ENCODE assay signal across 8 cellular contexts in the genomic region with DNA sequence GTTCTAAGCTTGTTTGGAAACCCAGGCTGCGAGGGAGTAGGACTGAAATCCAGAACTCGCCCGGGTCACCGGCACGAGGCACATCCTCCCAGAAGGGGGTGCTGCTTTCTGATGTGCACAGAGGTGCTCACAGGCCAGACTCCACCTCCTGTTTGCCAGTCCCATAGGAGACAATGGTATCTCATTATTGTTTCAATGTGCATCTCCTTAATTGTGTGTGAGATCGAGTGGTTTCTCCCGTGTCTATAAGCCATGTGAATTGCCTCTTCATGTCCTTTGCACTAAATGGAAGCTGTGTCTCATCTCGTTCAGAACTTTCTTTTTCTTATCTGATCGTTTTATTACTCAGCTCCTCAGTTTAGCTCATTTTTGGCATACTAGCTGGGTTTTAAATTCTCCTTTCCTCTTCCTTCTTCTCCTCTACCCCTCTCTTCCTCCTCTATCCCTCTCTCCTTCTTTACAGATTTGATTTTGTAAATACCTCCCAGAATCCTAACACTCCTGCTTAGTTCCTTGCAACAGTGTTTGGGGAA. TPM values are rescaled to one million over a fixed set of nuclear protein-coding genes. Genes with fewer than 3 reads are reported as not detected.
A peak's percentile ranks its signal among the peaks of the same experiment; 100 is the strongest.
DNase-seq lines count a peak whose midpoint lies in the region; ATAC-seq, FAIRE-seq and TF ChIP-seq lines count a peak whose summit lies in the region.

No MANE protein-coding gene starts in this region.

- H3K4me1 Mint-ChIP-seq in activated T-cell treated with anti-CD3 and anti-CD28 coated beads, Interleukin-2, amount 50 U/mL, for 72 hours (ENCODE audit: low read depth): peaks cover 13% of the 10 kb centered on the region

- H3K27ac ChIP-seq in PC-9: no peak overlapping the region
- H3K27ac ChIP-seq in prostate gland: no peak overlapping the region

- H3K36me3 ChIP-seq in PC-9 (ENCODE audit: low read depth) (no peaks in the 10 kb centered on the region), prostate gland (no peaks in the 10 kb centered on the region)

- H3K36me3 Mint-ChIP-seq in activated T-cell treated with anti-CD3 and anti-CD28 coated beads, Interleukin-2, amount 50 U/mL, for 72 hours (ENCODE audit: insufficient read depth in 2 of 2): no peaks in the 10 kb centered on the region

- no peak overlapping the region for H2AFZ ChIP-seq in PC-9

- H3K4me1 ChIP-seq in PC-9 (replicated peaks; ENCODE audit: insufficient read depth) (0 out of 2 replicates have a peak, but pooled peaks cover 4% of the 10 kb centered on the region), prostate gland (replicated peaks) (no peaks in the 10 kb centered on the region)

- no peaks in the 10 kb centered on the region for H3K9me2 ChIP-seq in PC-9 (ENCODE audit: insufficient read depth)

- WGBS in prostate gland: 2% methylated on average over 9 of the region's 9 CpGs

- TF ChIP-seq POLR2A in prostate gland (IDR thresholded peaks at IDR 0.05): no peak

- TF ChIP-seq CTCF in GM12865 (IDR thresholded peaks at IDR 0.05; ENCODE audit: insufficient read depth, low read depth, low read length, missing control alignments) (peak; percentile 86), PC-9 (conservative IDR thresholded peaks at IDR 0.05) (peak; percentile 41; the same call in 1 of the 2 replicates), prostate gland (IDR thresholded peaks at IDR 0.05) (peak in 3 of 4 experiments; percentile 26 to 59 (median 45))

- DNase-seq in GM12865 (ENCODE audit: low read depth) (peak; percentile 84), PC-9 (peak in 1 of 2 experiments; percentile 30), frontal cortex (ENCODE audit: low spot score in 2 of 2) (peak; percentile 20 to 42), prostate gland (ENCODE audit: low spot score) (peak; percentile 46), middle frontal gyrus (ENCODE audit: extremely low spot score, low spot score) (no peak)
- peak; percentile 64 to 70 for DNase-seq in activated T-cell treated with anti-CD3 and anti-CD28 coated beads, Interleukin-2, amount 50 U/mL, for 72 hours

- H3K9me3 Mint-ChIP-seq in activated T-cell treated with anti-CD3 and anti-CD28 coated beads, Interleukin-2, amount 50 U/mL, for 72 hours: no peaks in the 10 kb centered on the region

- peak overlapping the region; percentile 8; the same call in 1 of the 2 replicates for H3K4me2 ChIP-seq in PC-9

- POLR2A ChIA-PET in PC-9 (lab: Charles Lee; ENCODE audit: unreplicated experiment): no interaction called here

- peak overlapping the region; percentile 33 to 63 for H3K4me3 Mint-ChIP-seq in activated T-cell treated with anti-CD3 and anti-CD28 coated beads, Interleukin-2, amount 50 U/mL, for 72 hours

- FAIRE-seq in frontal cortex (lab: Jason Lieb, UNC): no peak

- H3K9me3 ChIP-seq in PC-9 (ENCODE audit: insufficient read depth, low read depth): no peaks in the 10 kb centered on the region
- no peaks in the 10 kb centered on the region for H3K9me3 ChIP-seq in prostate gland

- CTCF ChIA-PET in PC-9 (lab: Charles Lee): interaction anchor here (0.6 kb wide), 1 partner anchor 186 kb away, joined by 3 read pairs; no protein-coding TSS in a partner anchor

- no peaks in the 10 kb centered on the region for H3K79me2 ChIP-seq in PC-9 (ENCODE audit: low read depth)

- no peaks in the 10 kb centered on the region for H4K20me1 ChIP-seq in PC-9 (ENCODE audit: insufficient read depth)

- H3K27me3 ChIP-seq in PC-9 (ENCODE audit: insufficient read depth, low read depth) (peaks cover 56% of the 10 kb centered on the region), prostate gland (replicated peaks; ENCODE audit: insufficient read depth) (no peaks in the 10 kb centered on the region)

- BruUV-seq in PC-9 (replicated peaks; lab: Mats Ljungman, UMichigan): no TSS peak

- H3K4me3 ChIP-seq in GM12865 (ENCODE audit: low read depth, low read length) (no peak overlapping the region), PC-9 (no peak overlapping the region), prostate gland (no peak overlapping the region)

- ATAC-seq in HG02981 (IDR thresholded peaks at IDR 0.05; ENCODE audit: unreplicated experiment) (peak; percentile 68), HG03095 (IDR thresholded peaks at IDR 0.05; ENCODE audit: unreplicated experiment) (no peak)
- peak; percentile 88 to 90 for ATAC-seq in activated T-cell treated with anti-CD3 and anti-CD28 coated beads, Interleukin-2, amount 50 U/mL, for 72 hours (replicated peaks in 1 of 2)

- no peak overlapping the region for H3K27ac Mint-ChIP-seq in activated T-cell treated with anti-CD3 and anti-CD28 coated beads, Interleukin-2, amount 50 U/mL, for 72 hours

- peaks cover 8% of the 10 kb centered on the region for H3K27me3 Mint-ChIP-seq in activated T-cell treated with anti-CD3 and anti-CD28 coated beads, Interleukin-2, amount 50 U/mL, for 72 hours (ENCODE audit: low read depth)

- intact Hi-C loops in PC-9 (cut with micrococcal nuclease; ENCODE audit: unreplicated experiment) (loop anchor here (5.0 kb wide), 1 partner anchor 209 kb away; no protein-coding TSS in a partner anchor), prostate gland (cut with DNase I) (loop anchor here (2.0 to 5.0 kb wide), 3 partner anchors 207 to 699 kb away; no protein-coding TSS in a partner anchor)

- no peaks in the 10 kb centered on the region for H3F3A ChIP-seq in PC-9 (ENCODE audit: insufficient read depth, low read depth)

RNA-seq across cellular contexts. Expression of a gene that starts 32.1 kb away (rescaled TPM):
- total RNA-seq in PC-9 (2021) (not detected in 2 replicates), frontal cortex (49.3 TPM), prostate gland (10 to 100 TPM in 1 of 2 donors, 1 to 10 TPM in 1; 2.9 to 28.6 TPM)
- total RNA-seq in activated T-cell treated with anti-CD3 and anti-CD28 coated beads, Interleukin-2, amount 50 U/mL, for 72 hours: 10 to 100 TPM; 72.1 to 77.0 TPM

RNA-seq across cellular contexts. Expression of a gene that starts 48.8 kb away (rescaled TPM):
- total RNA-seq in PC-9 (2021): not detected in 2 replicates
- total RNA-seq in activated T-cell treated with anti-CD3 and anti-CD28 coated beads, Interleukin-2, amount 50 U/mL, for 72 hours: not detected
- total RNA-seq in frontal cortex: 1.2 TPM
- 1 to 10 TPM; 1.9 to 3.7 TPM for total RNA-seq in prostate gland
